In genomic region chr4:8727131-8727530, GRCh38 we compare ENCODE assay signal across 20 cellular contexts.
DNase-seq lines count a peak whose midpoint lies in the region; ATAC-seq and TF ChIP-seq lines count a peak whose summit lies in the region.
"Had no signal": no experiment of that assay in that cellular context is flagged by ENCODE, and none has a peak within 500 bp of the region (broad histone marks: within the 10 kb centered on the region; RNA-seq: fewer than 3 reads in every experiment).

No MANE protein-coding gene starts in this region.

- no peak for TF ChIP-seq EP300 in suprapubic skin (IDR thresholded peaks at IDR 0.05)

- no peak overlapping the region for H3K9ac ChIP-seq in OCI-LY3 (ENCODE audit: low read length)

- peak; percentile 47 for DNase-seq in cardiac septum (ENCODE audit: low spot score)
- DNase-seq in heart left ventricle: no peak
- DNase-seq in lower leg skin (ENCODE audit: low spot score in 2 of 2): peak; percentile 3 to 58
- peak; percentile 37 to 62 for DNase-seq in suprapubic skin (ENCODE audit: low spot score in 2 of 2)
- DNase-seq in HCEC 1CT: no peak
- DNase-seq in GM19238 (ENCODE audit: insufficient read length, low spot score): no peak
- DNase-seq: activated CD4-positive, alpha-beta T cell treated with anti-CD3 and anti-CD28 coated beads for 4 hours; activated T-cell treated with anti-CD3 and anti-CD28 coated beads, Interleukin-2, amount 50 U/mL, for 72 hours; amniotic stem cell; BE2C; NCI-H1417 treated with DMSO at 0.1 percent for 48 hours; NCI-H2029 treated with DMSO at 0.1 percent for 48 hours; NCI-H524; nephron progenitor cell; T-helper 17 cell had no signal

- peak overlapping the region; percentile 49; the same call in 1 of the 2 replicates for H2AFZ ChIP-seq in OCI-LY3 (ENCODE audit: low read depth, low read length)

- H3K4me2 ChIP-seq in OCI-LY3 (ENCODE audit: low read length): peak overlapping the region; percentile 21; the same call in 1 of the 2 replicates

- TF ChIP-seq POLR2A in heart left ventricle (IDR thresholded peaks at IDR 0.05) (no peak), lower leg skin (IDR thresholded peaks at IDR 0.05) (no peak), suprapubic skin (IDR thresholded peaks at IDR 0.05) (no peak)

- H3K79me2 ChIP-seq in OCI-LY3 (ENCODE audit: low read length): no peaks in the 10 kb centered on the region

- WGBS in heart left ventricle, 4 donors: 61 to 75% (median 68%) methylated on average over 10 to 12 of the region's 12 CpGs
- 51 to 76% methylated on average over 12 of the region's 12 CpGs for WGBS in lower leg skin, 2 donors
- WGBS in suprapubic skin: 72% methylated on average over 12 of the region's 12 CpGs

- no peaks in the 10 kb centered on the region for H3K9me3 ChIP-seq in heart left ventricle
- no peaks in the 10 kb centered on the region for H3K9me3 ChIP-seq in OCI-LY3 (ENCODE audit: insufficient read depth, low read length)
- no peaks in the 10 kb centered on the region for H3K9me3 ChIP-seq in suprapubic skin
- H3K9me3 ChIP-seq: BE2C, ovary had no signal

- H3K36me3 ChIP-seq in heart left ventricle: no peaks in the 10 kb centered on the region
- H3K36me3 ChIP-seq in OCI-LY3 (replicated peaks; ENCODE audit: low read depth, low read length): no peaks in the 10 kb centered on the region
- no peaks in the 10 kb centered on the region for H3K36me3 ChIP-seq in suprapubic skin
- H3K36me3 ChIP-seq: BE2C, ovary, tibial nerve had no signal

- H3K4me3 ChIP-seq in heart left ventricle: no peak overlapping the region
- no peak overlapping the region for H3K4me3 ChIP-seq in OCI-LY3 (ENCODE audit: low read length)
- no peak overlapping the region for H3K4me3 ChIP-seq in lower leg skin (ENCODE audit: low read depth, poor library complexity, severe bottlenecking)
- no peak overlapping the region for H3K4me3 ChIP-seq in suprapubic skin
- H3K4me3 ChIP-seq: dorsolateral prefrontal cortex, ovary, tibial nerve had no signal

- H3K27ac ChIP-seq in heart left ventricle (no peak overlapping the region), OCI-LY3 (ENCODE audit: low read length) (peak overlapping the region; percentile 8), suprapubic skin (no peak overlapping the region)
- H3K27ac ChIP-seq: dorsolateral prefrontal cortex, ovary, tibial nerve had no signal

- H4K20me1 ChIP-seq in OCI-LY3 (ENCODE audit: insufficient read depth, low read length): no peaks in the 10 kb centered on the region

- H3K27me3 ChIP-seq in heart left ventricle: peaks cover 0 to 50% (median 25%) of the 10 kb centered on the region in 9 donors
- no peaks in the 10 kb centered on the region for H3K27me3 ChIP-seq in OCI-LY3 (ENCODE audit: low read depth, low read length)
- peaks cover 48% of the 10 kb centered on the region for H3K27me3 ChIP-seq in suprapubic skin
- H3K27me3 ChIP-seq: BE2C, ovary had no signal

- TF ChIP-seq CTCF in heart left ventricle (IDR thresholded peaks at IDR 0.05) (no peak), OCI-LY3 (IDR thresholded peaks at IDR 0.05; ENCODE audit: low read depth, low read length) (no peak), lower leg skin (IDR thresholded peaks at IDR 0.05) (no peak), suprapubic skin (IDR thresholded peaks at IDR 0.05) (no peak)

- ATAC-seq in heart left ventricle (no peak), GM21526 (IDR thresholded peaks at IDR 0.05; ENCODE audit: low FRiP score, unreplicated experiment) (no peak)
- ATAC-seq: activated T-cell treated with anti-CD3 and anti-CD28 coated beads, Interleukin-2, amount 50 U/mL, for 72 hours; T-helper 17 cell had no signal

- intact Hi-C loops in cardiac septum (cut with DNase I): no loop called here
- intact Hi-C loops in heart left ventricle (cut with DNase I): no loop called here
- intact Hi-C loops in lower leg skin (cut with DNase I; ENCODE audit: low total_unique reads): no loop called here

- peaks cover 0 to 5% (median 0%) of the 10 kb centered on the region in 12 donors for H3K4me1 ChIP-seq in heart left ventricle
- peaks cover 55% of the 10 kb centered on the region for H3K4me1 ChIP-seq in OCI-LY3 (ENCODE audit: low read length)
- H3K4me1 ChIP-seq in suprapubic skin: peaks cover 4% of the 10 kb centered on the region
- H3K4me1 ChIP-seq: BE2C, tibial nerve had no signal

Comparison
In these comparisons a context has a peak if more than half of its experiments do, and no peak if none do; other contexts are left out.
1. DNase-seq: peak in cardiac septum (single experiment), lower leg skin (2 of 2) and suprapubic skin (2 of 2); none in heart left ventricle (0 of 5), HCEC 1CT (single experiment) and GM19238 (single experiment).